ENCODE assay signal across 1 cellular context in genomic region chr16:19856120-19856519, GRCh38.
TF ChIP-seq lines count a peak whose summit lies in the region.

No MANE protein-coding gene starts in this region.

TF ChIP-seq in GM23338, 12 proteins besides CTCF, POLR2A, EP300 and RAD21 (continued from another document):
- TF ChIP-seq ZNF462 (CRISPR knock-in tag; IDR thresholded peaks at IDR 0.05): no peak
- no peak for TF ChIP-seq JUNB (IDR thresholded peaks at IDR 0.05; ENCODE audit: unreplicated experiment)
- no peak for TF ChIP-seq STAT1 (IDR thresholded peaks at IDR 0.05; ENCODE audit: unreplicated experiment)
- no peak for TF ChIP-seq EZH2phosphoT487 (IDR thresholded peaks at IDR 0.05; ENCODE audit: unreplicated experiment)
- no peak for TF ChIP-seq NANOG (IDR thresholded peaks at IDR 0.05; ENCODE audit: borderline replicate concordance)
